In the genomic region with DNA sequence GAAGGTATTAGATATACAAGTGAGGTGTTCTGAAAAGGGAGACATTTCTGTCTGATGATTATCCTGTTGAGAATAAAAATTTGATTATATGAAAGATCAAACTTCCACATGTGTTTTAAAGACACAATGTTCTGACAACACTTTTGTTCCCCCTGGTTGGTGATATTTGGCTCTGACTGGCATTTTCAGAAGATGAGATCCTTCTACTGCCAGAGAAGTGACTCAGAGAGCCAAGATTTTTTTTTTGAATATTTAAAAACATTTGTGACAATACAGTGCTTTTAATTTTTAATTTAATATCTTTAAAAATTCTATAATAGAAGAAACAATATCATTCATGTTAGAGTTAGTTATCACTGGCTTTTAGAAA, we compare ENCODE assay signal across 2 cellular contexts.
TF ChIP-seq lines count a peak whose summit lies in the region.

No MANE protein-coding gene starts in this region.

TF ChIP-seq in HepG2, 621 proteins besides CTCF, POLR2A, EP300 and RAD21 (continued from another document):
- TF ChIP-seq, protein P1, sequence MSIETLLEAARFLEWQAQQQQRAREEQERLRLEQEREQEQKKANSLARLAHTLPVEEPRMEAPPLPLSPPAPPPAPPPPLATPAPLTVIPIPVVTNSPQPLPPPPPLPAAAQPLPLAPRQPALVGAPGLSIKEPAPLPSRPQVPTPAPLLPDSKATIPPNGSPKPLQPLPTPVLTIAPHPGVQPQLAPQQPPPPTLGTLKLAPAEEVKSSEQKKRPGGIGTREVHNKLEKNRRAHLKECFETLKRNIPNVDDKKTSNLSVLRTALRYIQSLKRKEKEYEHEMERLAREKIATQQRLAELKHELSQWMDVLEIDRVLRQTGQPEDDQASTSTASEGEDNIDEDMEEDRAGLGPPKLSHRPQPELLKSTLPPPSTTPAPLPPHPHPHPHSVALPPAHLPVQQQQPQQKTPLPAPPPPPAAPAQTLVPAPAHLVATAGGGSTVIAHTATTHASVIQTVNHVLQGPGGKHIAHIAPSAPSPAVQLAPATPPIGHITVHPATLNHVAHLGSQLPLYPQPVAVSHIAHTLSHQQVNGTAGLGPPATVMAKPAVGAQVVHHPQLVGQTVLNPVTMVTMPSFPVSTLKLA (IDR thresholded peaks at IDR 0.05), result no peak
- TF ChIP-seq, protein P2, sequence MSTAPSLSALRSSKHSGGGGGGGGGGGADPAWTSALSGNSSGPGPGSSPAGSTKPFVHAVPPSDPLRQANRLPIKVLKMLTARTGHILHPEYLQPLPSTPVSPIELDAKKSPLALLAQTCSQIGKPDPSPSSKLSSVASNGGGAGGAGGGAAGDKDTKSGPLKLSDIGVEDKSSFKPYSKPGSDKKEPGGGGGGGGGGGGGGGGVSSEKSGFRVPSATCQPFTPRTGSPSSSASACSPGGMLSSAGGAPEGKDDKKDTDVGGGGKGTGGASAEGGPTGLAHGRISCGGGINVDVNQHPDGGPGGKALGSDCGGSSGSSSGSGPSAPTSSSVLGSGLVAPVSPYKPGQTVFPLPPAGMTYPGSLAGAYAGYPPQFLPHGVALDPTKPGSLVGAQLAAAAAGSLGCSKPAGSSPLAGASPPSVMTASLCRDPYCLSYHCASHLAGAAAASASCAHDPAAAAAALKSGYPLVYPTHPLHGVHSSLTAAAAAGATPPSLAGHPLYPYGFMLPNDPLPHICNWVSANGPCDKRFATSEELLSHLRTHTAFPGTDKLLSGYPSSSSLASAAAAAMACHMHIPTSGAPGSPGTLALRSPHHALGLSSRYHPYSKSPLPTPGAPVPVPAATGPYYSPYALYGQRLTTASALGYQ (CRISPR knock-in tag; IDR thresholded peaks at IDR 0.05), result no peak
- TF ChIP-seq CC2D1A (CRISPR knock-in tag; IDR thresholded peaks at IDR 0.05) (no peak), KDM5A (IDR thresholded peaks at IDR 0.05; ENCODE audit: borderline replicate concordance, low read length) (no peak), KMT2B (CRISPR knock-in tag; IDR thresholded peaks at IDR 0.05) (no peak), ASH2L (IDR thresholded peaks at IDR 0.05; ENCODE audit: insufficient read length, low read depth, low read length) (no peak), TP53 (CRISPR knock-in tag; conservative IDR thresholded peaks at IDR 0.05) (no peak), HNRNPUL1 (IDR thresholded peaks at IDR 0.05; ENCODE audit: low read depth, low read length) (no peak), SCMH1 (CRISPR knock-in tag; IDR thresholded peaks at IDR 0.05; ENCODE audit: borderline replicate concordance) (no peak), XRCC5 (optimal IDR thresholded peaks at IDR 0.05; ENCODE audit: low read length) (no peak), SPEN (CRISPR knock-in tag; IDR thresholded peaks at IDR 0.05; ENCODE audit: low read depth) (no peak), POLR2AphosphoS2 (IDR thresholded peaks at IDR 0.05; ENCODE audit: low read depth, low read length) (no peak)
- TF ChIP-seq, protein P3, sequence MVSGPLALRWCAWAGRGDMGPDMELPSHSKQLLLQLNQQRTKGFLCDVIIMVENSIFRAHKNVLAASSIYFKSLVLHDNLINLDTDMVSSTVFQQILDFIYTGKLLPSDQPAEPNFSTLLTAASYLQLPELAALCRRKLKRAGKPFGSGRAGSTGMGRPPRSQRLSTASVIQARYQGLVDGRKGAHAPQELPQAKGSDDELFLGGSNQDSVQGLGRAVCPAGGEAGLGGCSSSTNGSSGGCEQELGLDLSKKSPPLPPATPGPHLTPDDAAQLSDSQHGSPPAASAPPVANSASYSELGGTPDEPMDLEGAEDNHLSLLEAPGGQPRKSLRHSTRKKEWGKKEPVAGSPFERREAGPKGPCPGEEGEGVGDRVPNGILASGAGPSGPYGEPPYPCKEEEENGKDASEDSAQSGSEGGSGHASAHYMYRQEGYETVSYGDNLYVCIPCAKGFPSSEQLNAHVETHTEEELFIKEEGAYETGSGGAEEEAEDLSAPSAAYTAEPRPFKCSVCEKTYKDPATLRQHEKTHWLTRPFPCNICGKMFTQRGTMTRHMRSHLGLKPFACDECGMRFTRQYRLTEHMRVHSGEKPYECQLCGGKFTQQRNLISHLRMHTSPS (CRISPR knock-in tag; IDR thresholded peaks at IDR 0.05; ENCODE audit: low read depth), result no peak

TF ChIP-seq in SK-N-SH treated with all-trans-retinoic acid at 6 μM for 48 hours, 23 proteins besides CTCF, POLR2A, EP300 and RAD21 (continued from another document):
- TF ChIP-seq, protein P4, sequence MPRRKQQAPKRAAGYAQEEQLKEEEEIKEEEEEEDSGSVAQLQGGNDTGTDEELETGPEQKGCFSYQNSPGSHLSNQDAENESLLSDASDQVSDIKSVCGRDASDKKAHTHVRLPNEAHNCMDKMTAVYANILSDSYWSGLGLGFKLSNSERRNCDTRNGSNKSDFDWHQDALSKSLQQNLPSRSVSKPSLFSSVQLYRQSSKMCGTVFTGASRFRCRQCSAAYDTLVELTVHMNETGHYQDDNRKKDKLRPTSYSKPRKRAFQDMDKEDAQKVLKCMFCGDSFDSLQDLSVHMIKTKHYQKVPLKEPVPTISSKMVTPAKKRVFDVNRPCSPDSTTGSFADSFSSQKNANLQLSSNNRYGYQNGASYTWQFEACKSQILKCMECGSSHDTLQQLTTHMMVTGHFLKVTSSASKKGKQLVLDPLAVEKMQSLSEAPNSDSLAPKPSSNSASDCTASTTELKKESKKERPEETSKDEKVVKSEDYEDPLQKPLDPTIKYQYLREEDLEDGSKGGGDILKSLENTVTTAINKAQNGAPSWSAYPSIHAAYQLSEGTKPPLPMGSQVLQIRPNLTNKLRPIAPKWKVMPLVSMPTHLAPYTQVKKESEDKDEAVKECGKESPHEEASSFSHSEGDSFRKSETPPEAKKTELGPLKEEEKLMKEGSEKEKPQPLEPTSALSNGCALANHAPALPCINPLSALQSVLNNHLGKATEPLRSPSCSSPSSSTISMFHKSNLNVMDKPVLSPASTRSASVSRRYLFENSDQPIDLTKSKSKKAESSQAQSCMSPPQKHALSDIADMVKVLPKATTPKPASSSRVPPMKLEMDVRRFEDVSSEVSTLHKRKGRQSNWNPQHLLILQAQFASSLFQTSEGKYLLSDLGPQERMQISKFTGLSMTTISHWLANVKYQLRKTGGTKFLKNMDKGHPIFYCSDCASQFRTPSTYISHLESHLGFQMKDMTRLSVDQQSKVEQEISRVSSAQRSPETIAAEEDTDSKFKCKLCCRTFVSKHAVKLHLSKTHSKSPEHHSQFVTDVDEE (CRISPR knock-in tag; IDR thresholded peaks at IDR 0.05), result no peak
- TF ChIP-seq ZFP3 (CRISPR knock-in tag; IDR thresholded peaks at IDR 0.05), result no peak
- no peak for TF ChIP-seq BACH2 (CRISPR knock-in tag; IDR thresholded peaks at IDR 0.05; ENCODE audit: borderline replicate concordance)
- no peak for TF ChIP-seq PPARA (CRISPR knock-in tag; IDR thresholded peaks at IDR 0.05; ENCODE audit: borderline replicate concordance)
- no peak for TF ChIP-seq SNAI2 (CRISPR knock-in tag; IDR thresholded peaks at IDR 0.05)
- TF ChIP-seq TOX (CRISPR knock-in tag; IDR thresholded peaks at IDR 0.05; ENCODE audit: borderline replicate concordance), result no peak
- no peak for TF ChIP-seq CSDC2 (CRISPR knock-in tag; IDR thresholded peaks at IDR 0.05)
- no peak for TF ChIP-seq RARB (CRISPR knock-in tag; IDR thresholded peaks at IDR 0.05)
- no peak for TF ChIP-seq ZNF8 (CRISPR knock-in tag; IDR thresholded peaks at IDR 0.05)
